Comparison of ENCODE assay signal across 12 cellular contexts in the genomic region with DNA sequence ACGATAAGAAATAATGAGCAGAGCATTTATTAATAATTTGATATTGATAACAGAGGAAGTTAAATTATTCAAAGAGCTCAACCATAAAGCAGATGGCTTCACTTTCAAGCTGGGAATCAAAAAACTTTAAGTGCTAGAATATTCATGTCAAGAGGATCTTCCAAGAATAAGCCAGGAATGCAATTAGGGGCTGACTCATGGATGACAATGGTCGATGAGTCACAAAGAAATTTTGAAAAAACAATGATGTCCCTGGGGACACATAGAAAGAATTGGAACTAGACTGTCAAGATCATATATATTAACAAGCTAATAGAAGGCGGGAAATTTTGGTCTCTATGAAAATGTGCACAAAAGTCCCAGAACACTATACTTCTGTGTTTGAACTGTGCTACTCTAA.
DNase-seq lines count a peak whose midpoint lies in the region; FAIRE-seq and TF ChIP-seq lines count a peak whose summit lies in the region.
"Had no signal": no experiment of that assay in that cellular context is flagged by ENCODE, and none has a peak within 500 bp of the region (broad histone marks: within the 10 kb centered on the region; RNA-seq: fewer than 3 reads in every experiment).

No MANE protein-coding gene starts in this region.

- no peaks in the 10 kb centered on the region for H3K79me1 ChIP-seq in mesendoderm (ENCODE audit: low read length)

- H3K18ac ChIP-seq in mesendoderm (ENCODE audit: low read length): no peak overlapping the region

- H3K4me3 ChIP-seq in choroid plexus epithelial cell (ENCODE audit: low read depth, low read length) (no peak overlapping the region), mesendoderm (ENCODE audit: low read length) (no peak overlapping the region), small intestine (ENCODE audit: low read depth in 1 of 2, low read length in 2 of 2) (no peak overlapping the region), H7 (ENCODE audit: insufficient read depth, low read depth, low read length) (no peak overlapping the region)

- H3K4ac ChIP-seq in mesendoderm (ENCODE audit: low read depth, low read length): no peak overlapping the region

- H2BK5ac ChIP-seq in mesendoderm (ENCODE audit: low read length): no peak overlapping the region

- H3K9ac ChIP-seq in mesendoderm (ENCODE audit: low read length): no peak overlapping the region

- 100% methylated on average over 1 of the region's 3 CpGs for WGBS in mesendoderm (ENCODE audit: extremely low coverage, insufficient coverage, low lambda C conversion rate)
- WGBS in small intestine, 3 donors: 79 to 86% (median 83%) methylated on average over 3 of the region's 3 CpGs

- no peak overlapping the region for H3K4me2 ChIP-seq in mesendoderm (ENCODE audit: low read length)

- DNase-seq in DMS53 treated with DMSO at 0.1 percent for 48 hours (lab: John Stamatoyannopoulos, UW; ENCODE audit: unreplicated experiment): peak; percentile 9
- peak; percentile 33 for DNase-seq in MV-4-11 (lab: John Stamatoyannopoulos, UW)
- DNase-seq in choroid plexus epithelial cell (ENCODE audit: low read depth): peak; percentile 66
- DNase-seq in mesendoderm: peak; percentile 67
- no peak for DNase-seq in activated gamma-delta T cell treated with Interleukin-2 at 50 U/mL for 16 hours
- no peak for DNase-seq in small intestine
- no peak for DNase-seq in NOMO-1 (lab: John Stamatoyannopoulos, UW; ENCODE audit: unreplicated experiment in 2 of 2)
- DNase-seq in H7: no peak
- DNase-seq: Calu3, immature natural killer cell, NCI-H146 had no signal

- no peak overlapping the region for H3K56ac ChIP-seq in mesendoderm (ENCODE audit: low read length)

- H2BK120ac ChIP-seq in mesendoderm (ENCODE audit: low read depth, low read length): no peak overlapping the region

- H3K4me1 ChIP-seq in mesendoderm (ENCODE audit: control insufficient read depth, low read depth, low read length) (no peaks in the 10 kb centered on the region), small intestine (ENCODE audit: control insufficient read depth in 2 of 2, insufficient read depth in 1 of 2, low read depth in 1 of 2, low read length in 1 of 2) (no peaks in the 10 kb centered on the region)

- H3K27ac ChIP-seq in mesendoderm (ENCODE audit: low read depth, low read length) (no peak overlapping the region), small intestine (ENCODE audit: low read depth in 1 of 2, low read length in 1 of 2) (no peak overlapping the region)

- FAIRE-seq in small intestine (lab: Jason Lieb, UNC): no peak
- FAIRE-seq: GM12891 had no signal

- no peaks in the 10 kb centered on the region for H3K27me3 ChIP-seq in mesendoderm (ENCODE audit: insufficient read depth, low read length, poor library complexity)
- no peaks in the 10 kb centered on the region for H3K27me3 ChIP-seq in small intestine (ENCODE audit: control insufficient read depth in 2 of 2, insufficient read depth in 2 of 2, low read length in 2 of 2)
- no peaks in the 10 kb centered on the region for H3K27me3 ChIP-seq in H7 (ENCODE audit: control insufficient read depth, insufficient read depth, low read length)

- no peak overlapping the region for H3K23ac ChIP-seq in mesendoderm (ENCODE audit: low read length)

- no peaks in the 10 kb centered on the region for H3K79me2 ChIP-seq in mesendoderm (ENCODE audit: control insufficient read depth, insufficient read depth, low read length)

- no peak overlapping the region for H4K8ac ChIP-seq in mesendoderm (ENCODE audit: low read depth, low read length)

- no peak overlapping the region for H2AK5ac ChIP-seq in mesendoderm (ENCODE audit: low read length)

- TF ChIP-seq CTCF in choroid plexus epithelial cell (conservative IDR thresholded peaks at IDR 0.05; ENCODE audit: low read depth, low read length): no peak

- H3K9me3 ChIP-seq in small intestine (ENCODE audit: control insufficient read depth, low read depth): no peaks in the 10 kb centered on the region

- H2BK15ac ChIP-seq in mesendoderm (replicated peaks; ENCODE audit: low read depth): no peak overlapping the region

- H4K5ac ChIP-seq in mesendoderm (ENCODE audit: low read length): no peak overlapping the region

- H3K36me3 ChIP-seq in mesendoderm (ENCODE audit: control insufficient read depth, insufficient read depth, low read length) (no peaks in the 10 kb centered on the region), small intestine (ENCODE audit: control insufficient read depth in 2 of 2, insufficient read depth in 2 of 2, low read length in 2 of 2) (no peaks in the 10 kb centered on the region), H7 (replicated peaks; ENCODE audit: control insufficient read depth, insufficient read depth, low read length) (no peaks in the 10 kb centered on the region)

Comparison
In these comparisons a context has a peak if more than half of its experiments do, and no peak if none do; other contexts are left out.
1. DNase-seq: peak in DMS53 treated with DMSO at 0.1 percent for 48 hours (single experiment), MV-4-11 (single experiment), choroid plexus epithelial cell (single experiment) and mesendoderm (single experiment); none in activated gamma-delta T cell treated with Interleukin-2 at 50 U/mL for 16 hours (single experiment), small intestine (single experiment), NOMO-1 (0 of 2) and H7 (single experiment).